Comparison of ENCODE assay signal across 8 cellular contexts in genomic region chr1:42751511-42752070, GRCh38. TPM values are rescaled to one million over a fixed set of nuclear protein-coding genes. Genes with fewer than 3 reads are reported as not detected.
"Had no signal": no experiment of that assay in that cellular context is flagged by ENCODE, and none has a peak within 500 bp of the region (broad histone marks: within the 10 kb centered on the region; RNA-seq: fewer than 3 reads in every experiment).

No MANE protein-coding gene starts in this region.

RNA-seq across cellular contexts. Expression of gene CLDN19, which starts 11.6 kb away (rescaled TPM):
- total RNA-seq: activated CD4-positive, alpha-beta memory T cell treated with anti-CD3 and anti-CD28 coated beads, Interleukin-2, amount 10 ng/mL, durations not matched to agents 7 days and 5 days; activated CD8-positive, alpha-beta memory T cell treated with anti-CD3 and anti-CD28 coated beads, Interleukin-2, amount 10 ng/mL, durations not matched to agents 7 days and 5 days; MCF 10A; OCI-LY7; PC-9; Right ventricle myocardium inferior; SK-MEL-5; T-helper 17 cell had no signal

RNA-seq across cellular contexts. Expression of gene TMEM269, which starts 33.2 kb away (rescaled TPM):
- total RNA-seq: activated CD4-positive, alpha-beta memory T cell treated with anti-CD3 and anti-CD28 coated beads, Interleukin-2, amount 10 ng/mL, durations not matched to agents 7 days and 5 days; MCF 10A; Right ventricle myocardium inferior; SK-MEL-5 had no signal
